In genomic region chr16:89164436-89164835, GRCh38 we compare ENCODE assay signal across 20 cellular contexts. TPM values are rescaled to one million over a fixed set of nuclear protein-coding genes. Genes with fewer than 3 reads are reported as not detected.
DNase-seq lines count a peak whose midpoint lies in the region; ATAC-seq, FAIRE-seq and TF ChIP-seq lines count a peak whose summit lies in the region.
"Had no signal": no experiment of that assay in that cellular context is flagged by ENCODE, and none has a peak within 500 bp of the region (broad histone marks: within the 10 kb centered on the region; RNA-seq: fewer than 3 reads in every experiment).

No MANE protein-coding gene starts in this region.

- H3K27ac ChIP-seq in GM23338 (ENCODE audit: low read depth): no peak overlapping the region
- no peak overlapping the region for H3K27ac ChIP-seq in K562 (ENCODE audit: extremely low read depth, low read depth, low read length)
- no peak overlapping the region for H3K27ac ChIP-seq in testis

- H3K27ac Mint-ChIP-seq in GM23338: 0 out of 2 replicates have a peak overlapping the region, but pooled peaks have one; percentile 77
- H3K27ac Mint-ChIP-seq in nephron progenitor cell: peak overlapping the region; percentile 88
- H3K27ac Mint-ChIP-seq in type B pancreatic cell: peak overlapping the region; percentile 40

- H3K4me3 ChIP-seq in GM23338: no peak overlapping the region
- no peak overlapping the region for H3K4me3 ChIP-seq in K562
- no peak overlapping the region for H3K4me3 ChIP-seq in testis

- H3K9me3 Mint-ChIP-seq in GM23338 (peaks cover 2% of the 10 kb centered on the region; the same call in 2 of the 3 replicates), nephron progenitor cell (no peaks in the 10 kb centered on the region), type B pancreatic cell (no peaks in the 10 kb centered on the region)
- H3K9me3 Mint-ChIP-seq: CD4-positive, CD25-positive, alpha-beta regulatory T cell had no signal

- intact Hi-C loops in K562 (cut with micrococcal nuclease) (loop anchor here (10.0 kb wide), 1 partner anchor 190 kb away; the partner anchor contains the start of gene CBFA2T3), testis (cut with DNase I; ENCODE audit: low total_unique reads) (loop anchor here (10.0 kb wide), 1 partner anchor 430 kb away; no protein-coding TSS in a partner anchor)

- H3K27me3 Mint-ChIP-seq in GM23338 (ENCODE audit: insufficient read depth, low read depth, poor library complexity) (peaks cover 2% of the 10 kb centered on the region), nephron progenitor cell (ENCODE audit: low read depth, poor library complexity) (peaks cover 16% of the 10 kb centered on the region), type B pancreatic cell (peaks cover 8% of the 10 kb centered on the region)
- H3K27me3 Mint-ChIP-seq: CD4-positive, CD25-positive, alpha-beta regulatory T cell had no signal

- 8% methylated on average over 14 of the region's 15 CpGs for WGBS in K562 (ENCODE audit: insufficient coverage, low coverage, missing lambda C conversion rate)
- 48 to 63% methylated on average over 13 to 15 of the region's 15 CpGs for WGBS in testis, 2 donors

- no peak overlapping the region for H2AFZ ChIP-seq in GM23338
- H2AFZ ChIP-seq in K562 (ENCODE audit: low read depth, low read length): no peak overlapping the region

- POLR2A ChIA-PET in K562 (lab: Yijun Ruan, JAX): interaction anchor here (0.6 kb wide), 1 partner anchor 71 kb away, joined by 3 read pairs; the partner anchor contains the start of gene ACSF3

- TF ChIP-seq POLR2A in K562 (conservative IDR thresholded peaks at IDR 0.05) (no peak), testis (IDR thresholded peaks at IDR 0.05) (no peak)

- in situ Hi-C loops in K562 (cut with MboI): no loop called here

- H3K27me3 ChIP-seq in GM23338 (ENCODE audit: insufficient read depth): no peaks in the 10 kb centered on the region
- no peaks in the 10 kb centered on the region for H3K27me3 ChIP-seq in K562 (ENCODE audit: control insufficient read depth in 2 of 2, insufficient read depth in 2 of 2, low read length in 2 of 2)
- H3K27me3 ChIP-seq in testis: no peaks in the 10 kb centered on the region

- H3K4me1 ChIP-seq in GM23338 (ENCODE audit: insufficient read depth) (no peaks in the 10 kb centered on the region), K562 (replicated peaks in 1 of 2; ENCODE audit: control insufficient read depth in 2 of 2, insufficient read depth in 2 of 2, low read length in 2 of 2) (peaks cover 9 to 81% of the 10 kb centered on the region in 2 experiments), testis (peaks cover 3% of the 10 kb centered on the region)

- H3K9me3 ChIP-seq in K562 (replicated peaks; ENCODE audit: control insufficient read depth, insufficient read depth, low read depth, low read length) (no peaks in the 10 kb centered on the region), testis (no peaks in the 10 kb centered on the region)
- H3K9me3 ChIP-seq: Caco-2 had no signal

- no peak for FAIRE-seq in K562 (lab: Jason Lieb, UNC)
- FAIRE-seq: G401.6, HTR-8/SVneo, RCC 7860 had no signal

- no peaks in the 10 kb centered on the region for H3K9me1 ChIP-seq in K562 (ENCODE audit: control insufficient read depth, insufficient read depth, low read length)

- no peaks in the 10 kb centered on the region for H3K9me2 ChIP-seq in GM23338 (ENCODE audit: insufficient read depth)

- peak; percentile 27; the same call in 1 of the 2 replicates for TF ChIP-seq EP300 in K562 (IDR thresholded peaks at IDR 0.05; ENCODE audit: low read length)

- no peak for ATAC-seq in GM23338
- ATAC-seq in K562: no peak
- no peak for ATAC-seq in GM18909 (IDR thresholded peaks at IDR 0.05; ENCODE audit: poor library complexity, unreplicated experiment)
- ATAC-seq: Right ventricle myocardium inferior had no signal

- no peak overlapping the region for H3K4me2 ChIP-seq in GM23338
- no peak overlapping the region for H3K4me2 ChIP-seq in K562 (ENCODE audit: insufficient read depth, low read length)

- H4K20me1 ChIP-seq in GM23338 (replicated peaks; ENCODE audit: insufficient read depth) (no peaks in the 10 kb centered on the region; the same call in 1 of the 2 replicates), K562 (replicated peaks; ENCODE audit: control insufficient read depth, insufficient read depth, low read length) (no peaks in the 10 kb centered on the region)

- no peak for TF ChIP-seq RAD21 in K562 (CRISPR knock-in tag; conservative IDR thresholded peaks at IDR 0.05 in 1 of 2, IDR thresholded peaks at IDR 0.05 in 1 of 2)

- DNase-seq in GM23338 (ENCODE audit: low spot score) (no peak), K562 (ENCODE audit: extremely low read depth in 1 of 4, low spot score in 3 of 4) (peak in 3 of 4 experiments; percentile 38 to 51 (median 49)), nephron progenitor cell (peak; percentile 70), type B pancreatic cell (ENCODE audit: extremely low spot score, unreplicated experiment) (no peak), OCI-M2 (lab: John Stamatoyannopoulos, UW; ENCODE audit: unreplicated experiment) (no peak), testis (no peak)
- DNase-seq: AML-193; Caco-2; CD4-positive, CD25-positive, alpha-beta regulatory T cell; GOT3; NCI-H1105 treated with DMSO at 0.1 percent for 48 hours; NCI-H1694 treated with DMSO at 0.1 percent for 48 hours; NCI-H510A; NCI-H748 treated with DMSO at 0.1 percent for 48 hours; NK-92 treated with Interleukin-12 subunit alpha and Interleukin-12 subunit beta, amount 100 ng/mL, for 24 hours had no signal

- H3K36me3 ChIP-seq in GM23338 (ENCODE audit: insufficient read depth) (no peaks in the 10 kb centered on the region), K562 (ENCODE audit: control insufficient read depth, insufficient read depth, low read length) (no peaks in the 10 kb centered on the region), testis (ENCODE audit: low read depth, missing control alignments) (no peaks in the 10 kb centered on the region)

- no peak overlapping the region for H3K4me3 Mint-ChIP-seq in GM23338
- H3K4me3 Mint-ChIP-seq in nephron progenitor cell: no peak overlapping the region
- no peak overlapping the region for H3K4me3 Mint-ChIP-seq in type B pancreatic cell

- H3K36me3 Mint-ChIP-seq in GM23338 (ENCODE audit: low read depth) (no peaks in the 10 kb centered on the region; the same call in 2 of the 3 replicates), nephron progenitor cell (ENCODE audit: low read depth) (no peaks in the 10 kb centered on the region), type B pancreatic cell (no peaks in the 10 kb centered on the region)
- H3K36me3 Mint-ChIP-seq: CD4-positive, CD25-positive, alpha-beta regulatory T cell had no signal

- BruUV-seq in K562 (replicated peaks; lab: Mats Ljungman, UMichigan): no TSS peak

- TF ChIP-seq CTCF in GM23338 (conservative IDR thresholded peaks at IDR 0.05; ENCODE audit: low read depth in 2 of 2): no peak
- no peak for TF ChIP-seq CTCF in K562 (IDR thresholded peaks at IDR 0.05 in 2 of 3, conservative IDR thresholded peaks at IDR 0.05 in 1 of 3; ENCODE audit: insufficient read depth in 2 of 3, low read depth in 1 of 3, low read length in 3 of 3)
- TF ChIP-seq CTCF in nephron progenitor cell (IDR thresholded peaks at IDR 0.05): no peak
- no peak for TF ChIP-seq CTCF in type B pancreatic cell (conservative IDR thresholded peaks at IDR 0.05)
- no peak for TF ChIP-seq CTCF in testis (IDR thresholded peaks at IDR 0.05)

- CTCF ChIA-PET in K562 (lab: Yijun Ruan, JAX; ENCODE audit: low intra/inter-chr PET ratio): interaction anchor here (1.5 kb wide), 1 partner anchor 427 kb away, joined by 3 read pairs; no protein-coding TSS in a partner anchor

- H3K79me2 ChIP-seq in GM23338 (replicated peaks; ENCODE audit: insufficient read depth) (no peaks in the 10 kb centered on the region), K562 (ENCODE audit: control insufficient read depth, insufficient read depth, low read length) (no peaks in the 10 kb centered on the region)

- H3F3A ChIP-seq in GM23338 (replicated peaks; ENCODE audit: low read depth): no peaks in the 10 kb centered on the region

- H3K9ac ChIP-seq in K562 (ENCODE audit: insufficient read depth in 1 of 2, low read depth in 2 of 2, low read length in 2 of 2): peak overlapping the region in 1 of 2 experiments; percentile 50; a peak in 1 of 4 replicates

- peaks cover 3% of the 10 kb centered on the region; the same call in 1 of the 3 replicates for H3K4me1 Mint-ChIP-seq in GM23338
- H3K4me1 Mint-ChIP-seq in nephron progenitor cell: peaks cover 41% of the 10 kb centered on the region
- peaks cover 9% of the 10 kb centered on the region for H3K4me1 Mint-ChIP-seq in type B pancreatic cell (ENCODE audit: unreplicated experiment)

RNA-seq across cellular contexts. Expression of gene CDH15, which starts 7.1 kb away (rescaled TPM):
- total RNA-seq in GM23338 (2014; rRNA removed; shearing (Covaris generic)): 0.12 and 1.0 TPM in 2 replicates
- polyA plus RNA-seq in GM23338 (2016; fragmentation: Nextera tagmentation; extraction: Ambion mirVana) (0.61 and 0.63 TPM in 2 replicates), K562 (2011; rRNA removed) (0.03 TPM in 1 of 2 replicates, not detected in the other), K562 (2014; fragmentation: Illumina TruSeq; extraction: Trizol) (not detected in 2 replicates), K562 (2014; fragmentation: Nextera tagmentation; extraction: Ambion mirVana) (not detected), K562 (2014; rRNA removed) (not detected in 2 replicates), testis (ENCODE audit: insufficient read depth, low read depth, low replicate concordance) (1.4 TPM)
- total RNA-seq in K562 (2011; cell fraction: chromatin; rRNA removed; ENCODE audit: low replicate concordance): 0.37 TPM in 1 of 2 replicates, not detected in the other
- total RNA-seq in K562 (2011; cell fraction: nucleolus; rRNA removed): 0.33 TPM in 1 of 2 replicates, not detected in the other
- not detected in 2 replicates for total RNA-seq in K562 (2011; cell fraction: nucleoplasm; rRNA removed)
- total RNA-seq in K562 (2014; rRNA removed) (0.16 and 0.18 TPM in 2 replicates), K562 (2014; rRNA removed; fragmentation: Illumina TruSeq; extraction: Trizol) (not detected in 2 replicates), K562 (2015; rRNA removed; fragmentation: Illumina TruSeq; extraction: Trizol) (not detected in 2 replicates), K562 (2021) (0.07 and 0.11 TPM in 2 replicates), type B pancreatic cell (ENCODE audit: low replicate concordance) (5.0 TPM in 1 of 2 replicates, not detected in the other), testis (1 to 10 TPM; 2.1 to 3.0 TPM)
- 0.03 and 0.12 TPM in 2 replicates for polyA plus RNA-seq in K562 (2011; cell fraction: cytosol; rRNA removed)
- polyA plus RNA-seq in K562 (2011; cell fraction: nucleus; rRNA removed): 0.08 and 0.09 TPM in 2 replicates
- 0.11 and 0.12 TPM in 2 replicates for polyA plus RNA-seq in K562 (2012)
- not detected in 2 replicates for polyA minus RNA-seq in K562 (2011; rRNA and poly(A)+ RNA removed)
- polyA minus RNA-seq in K562 (2011; cell fraction: cytosol; rRNA and poly(A)+ RNA removed): not detected in 2 replicates
- polyA minus RNA-seq in K562 (2011; cell fraction: nucleus; rRNA and poly(A)+ RNA removed): not detected in 2 replicates
- total RNA-seq: Caco-2, Right ventricle myocardium inferior had no signal
- polyA plus RNA-seq: CD4-positive, CD25-positive, alpha-beta regulatory T cell had no signal

RNA-seq across cellular contexts. Expression of gene SLC22A31, which starts 35.9 kb away (rescaled TPM):
- total RNA-seq in GM23338 (2014; rRNA removed; shearing (Covaris generic)): 7.9 and 13.8 TPM in 2 replicates
- polyA plus RNA-seq in GM23338 (2016; fragmentation: Nextera tagmentation; extraction: Ambion mirVana) (2.1 TPM in 2 replicates), K562 (2011; rRNA removed) (0.39 and 1.9 TPM in 2 replicates), K562 (2014; fragmentation: Illumina TruSeq; extraction: Trizol) (0.36 and 0.47 TPM in 2 replicates), K562 (2014; fragmentation: Nextera tagmentation; extraction: Ambion mirVana) (not detected), K562 (2014; rRNA removed) (2.2 and 2.4 TPM in 2 replicates), testis (ENCODE audit: insufficient read depth, low read depth, low replicate concordance) (6.2 TPM)
- total RNA-seq in K562 (2011; cell fraction: chromatin; rRNA removed; ENCODE audit: low replicate concordance): 1.7 and 10.2 TPM in 2 replicates
- total RNA-seq in K562 (2011; cell fraction: nucleolus; rRNA removed): 8.4 and 9.0 TPM in 2 replicates
- 3.0 and 3.2 TPM in 2 replicates for total RNA-seq in K562 (2011; cell fraction: nucleoplasm; rRNA removed)
- total RNA-seq in K562 (2014; rRNA removed) (0.54 and 0.86 TPM in 2 replicates), K562 (2014; rRNA removed; fragmentation: Illumina TruSeq; extraction: Trizol) (not detected in 2 replicates), K562 (2015; rRNA removed; fragmentation: Illumina TruSeq; extraction: Trizol) (0.15 and 0.29 TPM in 2 replicates), K562 (2021) (1.1 and 1.3 TPM in 2 replicates), type B pancreatic cell (ENCODE audit: low replicate concordance) (2.9 and 5.3 TPM in 2 replicates), testis (1 to 10 TPM; 3.9 to 8.2 TPM)
- 0.94 and 0.97 TPM in 2 replicates for polyA plus RNA-seq in K562 (2011; cell fraction: cytosol; rRNA removed)
- 21.9 and 26.1 TPM in 2 replicates for polyA plus RNA-seq in K562 (2011; cell fraction: nucleus; rRNA removed)
- 0.74 and 1.7 TPM in 2 replicates for polyA plus RNA-seq in K562 (2012)
- polyA minus RNA-seq in K562 (2011; rRNA and poly(A)+ RNA removed): not detected in 2 replicates
- 0.76 TPM in 1 of 2 replicates, not detected in the other for polyA minus RNA-seq in K562 (2011; cell fraction: cytosol; rRNA and poly(A)+ RNA removed)
- polyA minus RNA-seq in K562 (2011; cell fraction: nucleus; rRNA and poly(A)+ RNA removed): 1.9 and 3.9 TPM in 2 replicates
- total RNA-seq: CD4-positive, CD25-positive, alpha-beta regulatory T cell; Right ventricle myocardium inferior had no signal

RNA-seq across cellular contexts. Expression of gene ZNF778, which starts 53.1 kb away (rescaled TPM):
- total RNA-seq in GM23338 (2014; rRNA removed; shearing (Covaris generic)): 18.1 and 43.4 TPM in 2 replicates
- polyA plus RNA-seq in GM23338 (2016; fragmentation: Nextera tagmentation; extraction: Ambion mirVana) (5.4 and 7.9 TPM in 2 replicates), K562 (2011; rRNA removed) (6.9 and 9.7 TPM in 2 replicates), K562 (2014; fragmentation: Illumina TruSeq; extraction: Trizol) (7.4 and 7.5 TPM in 2 replicates), K562 (2014; fragmentation: Nextera tagmentation; extraction: Ambion mirVana) (under 1 TPM; 0.70 to 0.80 TPM), K562 (2014; rRNA removed) (33.9 and 60.6 TPM in 2 replicates), testis (ENCODE audit: insufficient read depth, low read depth, low replicate concordance) (21.0 TPM)
- total RNA-seq in K562 (2011; cell fraction: chromatin; rRNA removed; ENCODE audit: low replicate concordance): 47.1 and 61.9 TPM in 2 replicates
- total RNA-seq in K562 (2011; cell fraction: nucleolus; rRNA removed): 22.5 and 24.7 TPM in 2 replicates
- total RNA-seq in K562 (2011; cell fraction: nucleoplasm; rRNA removed): 21.5 and 25.0 TPM in 2 replicates
- total RNA-seq in K562 (2014; rRNA removed) (18.3 and 26.8 TPM in 2 replicates), K562 (2014; rRNA removed; fragmentation: Illumina TruSeq; extraction: Trizol) (7.4 and 8.2 TPM in 2 replicates), K562 (2015; rRNA removed; fragmentation: Illumina TruSeq; extraction: Trizol) (6.4 and 7.5 TPM in 2 replicates), K562 (2021) (12.4 and 14.3 TPM in 2 replicates), type B pancreatic cell (ENCODE audit: low replicate concordance) (8.2 and 14.4 TPM in 2 replicates), testis (10 to 100 TPM; 29.8 to 32.9 TPM)
- 5.1 and 5.2 TPM in 2 replicates for polyA plus RNA-seq in K562 (2011; cell fraction: cytosol; rRNA removed)
- polyA plus RNA-seq in K562 (2011; cell fraction: nucleus; rRNA removed): 12.6 and 18.5 TPM in 2 replicates
- 6.3 and 7.9 TPM in 2 replicates for polyA plus RNA-seq in K562 (2012)
- 16.9 and 19.1 TPM in 2 replicates for polyA minus RNA-seq in K562 (2011; rRNA and poly(A)+ RNA removed)
- 7.0 and 9.8 TPM in 2 replicates for polyA minus RNA-seq in K562 (2011; cell fraction: cytosol; rRNA and poly(A)+ RNA removed)
- 9.3 and 12.1 TPM in 2 replicates for polyA minus RNA-seq in K562 (2011; cell fraction: nucleus; rRNA and poly(A)+ RNA removed)

Comparison
In these comparisons a context has a peak if more than half of its experiments do, and no peak if none do; other contexts are left out.
1. DNase-seq: peak in K562 (3 of 4) and nephron progenitor cell (single experiment); none in GM23338 (single experiment), type B pancreatic cell (single experiment), OCI-M2 (single experiment) and testis (single experiment).
2. Peak in every context shown above with its lines, with median percentiles within 50 percentile points of each other: H3K27ac Mint-ChIP-seq.